13 cellular contexts compared by ENCODE assay signal in genomic region chr20:253447-253846, GRCh38. TPM values are rescaled to one million over a fixed set of nuclear protein-coding genes. Genes with fewer than 3 reads are reported as not detected.
DNase-seq lines count a peak whose midpoint lies in the region; ATAC-seq and TF ChIP-seq lines count a peak whose summit lies in the region.
"Not testable (repeated sequence)": the region's sequence is repeated elsewhere in the genome, so short reads cannot be mapped to it uniquely, and the experiment has no call there.
"Had no signal": no experiment of that assay in that cellular context is flagged by ENCODE, and none has a peak within 500 bp of the region (broad histone marks: within the 10 kb centered on the region; RNA-seq: fewer than 3 reads in every experiment).

No MANE protein-coding gene starts in this region.

- H4K5ac ChIP-seq in mesendoderm (ENCODE audit: low read length), result not testable (repeated sequence)

- not testable (repeated sequence) for ATAC-seq in GM23338

- not testable (repeated sequence) for H3K9ac ChIP-seq in mesendoderm (ENCODE audit: low read length); neural progenitor cell

- peaks cover 86% of the 10 kb centered on the region for H3K27me3 Mint-ChIP-seq in GM23338 (ENCODE audit: insufficient read depth, low read depth, poor library complexity)
- H3K27me3 Mint-ChIP-seq in activated CD4-positive, alpha-beta T cell treated with anti-CD3 and anti-CD28 coated beads, Interleukin-2, amount 10 ng/mL, durations not matched to agents 24 days and 14 days; neural progenitor cell (ENCODE audit: insufficient read depth, low read depth): not testable (repeated sequence)

- not testable (repeated sequence) for H3K9me3 Mint-ChIP-seq in GM23338; activated CD4-positive, alpha-beta T cell treated with anti-CD3 and anti-CD28 coated beads, Interleukin-2, amount 10 ng/mL, durations not matched to agents 24 days and 14 days; neural progenitor cell

- H3K23ac ChIP-seq in mesendoderm (ENCODE audit: low read length), result not testable (repeated sequence)

- H2BK5ac ChIP-seq in mesendoderm (ENCODE audit: low read length), result not testable (repeated sequence)

- POLR2A ChIA-PET in A673 (lab: Charles Lee; ENCODE audit: low non-redundant PET), result interaction anchor here (0.6 kb wide), 1 partner anchor 195 kb away, joined by 11 read pairs; no protein-coding TSS in a partner anchor

- not testable (repeated sequence) for H3K4me3 ChIP-seq in A673 (ENCODE audit: low read depth, low read length, poor library complexity, severe bottlenecking); GM23338; mesendoderm (ENCODE audit: low read length); neural progenitor cell

- not testable (repeated sequence) for TF ChIP-seq CTCF in A673 (conservative IDR thresholded peaks at IDR 0.05; ENCODE audit: low read depth, low read length); GM23338 (conservative IDR thresholded peaks at IDR 0.05; ENCODE audit: low read depth in 2 of 2); neural progenitor cell (IDR thresholded peaks at IDR 0.05)

- not testable (repeated sequence) for H3K27me3 ChIP-seq in A673 (replicated peaks; ENCODE audit: insufficient read depth, low read depth, low read length, poor library complexity); mesendoderm (ENCODE audit: insufficient read depth, low read length, poor library complexity)
- H3K27me3 ChIP-seq in GM23338 (ENCODE audit: insufficient read depth) (peaks cover 99% of the 10 kb centered on the region), neural progenitor cell (peaks cover 89% of the 10 kb centered on the region)

- H3K4me2 ChIP-seq in GM23338; mesendoderm (ENCODE audit: low read length); neural progenitor cell: not testable (repeated sequence)

- peaks cover 11% of the 10 kb centered on the region; the same call in 2 of the 3 replicates for H3K4me1 Mint-ChIP-seq in GM23338
- H3K4me1 Mint-ChIP-seq in activated CD4-positive, alpha-beta T cell treated with anti-CD3 and anti-CD28 coated beads, Interleukin-2, amount 10 ng/mL, durations not matched to agents 24 days and 14 days, result peaks cover 10% of the 10 kb centered on the region
- not testable (repeated sequence) for H3K4me1 Mint-ChIP-seq in neural progenitor cell

- H3K27ac Mint-ChIP-seq in GM23338, neural progenitor cell: not testable (repeated sequence)
- peak overlapping the region; percentile 49 for H3K27ac Mint-ChIP-seq in activated CD4-positive, alpha-beta T cell treated with anti-CD3 and anti-CD28 coated beads, Interleukin-2, amount 10 ng/mL, durations not matched to agents 24 days and 14 days

- H3K27ac ChIP-seq in A673 (ENCODE audit: low read depth, low read length, poor library complexity, severe bottlenecking), result peak overlapping the region; percentile 37
- H3K27ac ChIP-seq in GM23338 (ENCODE audit: low read depth); mesendoderm (ENCODE audit: low read depth, low read length); neural progenitor cell: not testable (repeated sequence)

- H2AFZ ChIP-seq in GM23338, result not testable (repeated sequence)
- peak overlapping the region; percentile 42 for H2AFZ ChIP-seq in neural progenitor cell (replicated peaks)

- not testable (repeated sequence) for H3K79me1 ChIP-seq in mesendoderm (ENCODE audit: low read length)

- not testable (repeated sequence) for H3K4ac ChIP-seq in mesendoderm (ENCODE audit: low read depth, low read length)

- H2AK5ac ChIP-seq in mesendoderm (ENCODE audit: low read length), result not testable (repeated sequence)

- intact Hi-C loops in A673 (cut with micrococcal nuclease; ENCODE audit: unreplicated experiment); activated CD4-positive, alpha-beta T cell treated with anti-CD3 and anti-CD28 coated beads, Interleukin-2, amount 10 ng/mL, durations not matched to agents 24 days and 14 days (cut with micrococcal nuclease): not testable (repeated sequence)

- not testable (repeated sequence) for H3K4me3 Mint-ChIP-seq in GM23338; activated CD4-positive, alpha-beta T cell treated with anti-CD3 and anti-CD28 coated beads, Interleukin-2, amount 10 ng/mL, durations not matched to agents 24 days and 14 days
- peak overlapping the region; percentile 46 for H3K4me3 Mint-ChIP-seq in neural progenitor cell

- not testable (repeated sequence) for DNase-seq in A673 (ENCODE audit: low spot score); activated CD4-positive, alpha-beta T cell treated with anti-CD3 and anti-CD28 coated beads, Interleukin-2, amount 10 ng/mL, durations not matched to agents 24 days and 14 days; neural progenitor cell (ENCODE audit: low spot score)
- DNase-seq in GM23338 (ENCODE audit: low spot score), result peak; percentile 27
- peak; percentile 33 for DNase-seq in mesendoderm

- not testable (repeated sequence) for H4K20me1 ChIP-seq in GM23338 (replicated peaks; ENCODE audit: insufficient read depth); neural progenitor cell (ENCODE audit: low read depth)

- not testable (repeated sequence) for H3F3A ChIP-seq in GM23338 (replicated peaks; ENCODE audit: low read depth); neural progenitor cell (ENCODE audit: low read depth)

- H3K9me2 ChIP-seq in GM23338 (ENCODE audit: insufficient read depth), result not testable (repeated sequence)

- not testable (repeated sequence) for BruUV-seq in A673 (replicated peaks; lab: Mats Ljungman, UMichigan)

- H2BK120ac ChIP-seq in mesendoderm (ENCODE audit: low read depth, low read length), result not testable (repeated sequence)

- CTCF ChIA-PET in A673 (lab: Charles Lee), result not testable (repeated sequence)

- not testable (repeated sequence) for H3K36me3 ChIP-seq in A673 (ENCODE audit: insufficient read depth, low read length, poor library complexity, severe bottlenecking); GM23338 (ENCODE audit: insufficient read depth); mesendoderm (ENCODE audit: control insufficient read depth, insufficient read depth, low read length); neural progenitor cell

- H3K56ac ChIP-seq in mesendoderm (ENCODE audit: low read length), result not testable (repeated sequence)

- no CpG with 5 or more reads among the region's 6 CpGs for WGBS in mesendoderm (ENCODE audit: extremely low coverage, insufficient coverage, low lambda C conversion rate)

- H3K36me3 Mint-ChIP-seq in GM23338 (ENCODE audit: low read depth); activated CD4-positive, alpha-beta T cell treated with anti-CD3 and anti-CD28 coated beads, Interleukin-2, amount 10 ng/mL, durations not matched to agents 24 days and 14 days (ENCODE audit: low read depth); neural progenitor cell: not testable (repeated sequence)

- H2BK15ac ChIP-seq in mesendoderm (replicated peaks; ENCODE audit: low read depth), result not testable (repeated sequence)

- H3K9me3 ChIP-seq in A673 (ENCODE audit: low read depth, low read length, poor library complexity, severe bottlenecking); neural progenitor cell (ENCODE audit: low read depth): not testable (repeated sequence)

- peaks cover 10% of the 10 kb centered on the region for H3K4me1 ChIP-seq in A673 (ENCODE audit: insufficient read depth, low read length, poor library complexity, severe bottlenecking)
- H3K4me1 ChIP-seq in GM23338 (ENCODE audit: insufficient read depth); mesendoderm (ENCODE audit: control insufficient read depth, low read depth, low read length); neural progenitor cell: not testable (repeated sequence)

- H3K18ac ChIP-seq in mesendoderm (ENCODE audit: low read length), result not testable (repeated sequence)

- not testable (repeated sequence) for H3K79me2 ChIP-seq in GM23338 (replicated peaks; ENCODE audit: insufficient read depth); mesendoderm (ENCODE audit: control insufficient read depth, insufficient read depth, low read length); neural progenitor cell (ENCODE audit: low read depth)

- not testable (repeated sequence) for H4K8ac ChIP-seq in mesendoderm (ENCODE audit: low read depth, low read length)

RNA-seq across cellular contexts. Expression of gene DEFB132, which starts 4.1 kb away (rescaled TPM):
- total RNA-seq in A673 (2021) (not detected in 2 replicates), neural progenitor cell (ENCODE audit: low replicate concordance) (not detected in 2 replicates)
- not detected in 2 replicates for total RNA-seq in GM23338 (2014; rRNA removed; shearing (Covaris generic))
- not detected in 2 replicates for polyA plus RNA-seq in GM23338 (2016; fragmentation: Nextera tagmentation; extraction: Ambion mirVana)
- not detected in 2 replicates for total RNA-seq in activated CD4-positive, alpha-beta T cell treated with anti-CD3 and anti-CD28 coated beads, Interleukin-2, amount 10 ng/mL, durations not matched to agents 24 days and 14 days
- not detected for polyA plus RNA-seq in mesendoderm (2013, experiment 1 of 2)
- not detected for polyA plus RNA-seq in mesendoderm (2013, experiment 2 of 2)
- total RNA-seq: A172; Calu3; CD4-positive, alpha-beta memory T cell; CD4-positive, CD25-positive, alpha-beta regulatory T cell; CD8-positive, alpha-beta memory T cell had no signal
- polyA plus RNA-seq: A549; AG04450; CD14-positive monocyte; CD4-positive, alpha-beta memory T cell; CD4-positive, CD25-positive, alpha-beta regulatory T cell; CD8-positive, alpha-beta memory T cell had no signal

RNA-seq across cellular contexts. Expression of gene DEFB129, which starts 26.4 kb away (rescaled TPM):
- not detected in 2 replicates for total RNA-seq in A673 (2021)
- not detected in 2 replicates for total RNA-seq in GM23338 (2014; rRNA removed; shearing (Covaris generic))
- not detected in 2 replicates for polyA plus RNA-seq in GM23338 (2016; fragmentation: Nextera tagmentation; extraction: Ambion mirVana)
- not detected in 2 replicates for total RNA-seq in activated CD4-positive, alpha-beta T cell treated with anti-CD3 and anti-CD28 coated beads, Interleukin-2, amount 10 ng/mL, durations not matched to agents 24 days and 14 days
- not detected for polyA plus RNA-seq in mesendoderm (2013, experiment 1 of 2)
- polyA plus RNA-seq in mesendoderm (2013, experiment 2 of 2), result not detected
- total RNA-seq in neural progenitor cell (ENCODE audit: low replicate concordance), result not detected in 2 replicates
- total RNA-seq: A172; Calu3; CD4-positive, alpha-beta memory T cell; CD4-positive, CD25-positive, alpha-beta regulatory T cell; CD8-positive, alpha-beta memory T cell had no signal
- polyA plus RNA-seq: A549; AG04450; CD14-positive monocyte; CD4-positive, alpha-beta memory T cell; CD4-positive, CD25-positive, alpha-beta regulatory T cell; CD8-positive, alpha-beta memory T cell had no signal

RNA-seq across cellular contexts. Expression of gene C20orf96, which starts 37.1 kb away (rescaled TPM):
- 21.7 and 26.3 TPM in 2 replicates for total RNA-seq in A673 (2021)
- total RNA-seq in GM23338 (2014; rRNA removed; shearing (Covaris generic)), result 14.6 and 17.8 TPM in 2 replicates
- 29.0 and 36.3 TPM in 2 replicates for polyA plus RNA-seq in GM23338 (2016; fragmentation: Nextera tagmentation; extraction: Ambion mirVana)
- total RNA-seq in activated CD4-positive, alpha-beta T cell treated with anti-CD3 and anti-CD28 coated beads, Interleukin-2, amount 10 ng/mL, durations not matched to agents 24 days and 14 days, result 5.7 and 6.7 TPM in 2 replicates
- 8.2 TPM for polyA plus RNA-seq in mesendoderm (2013, experiment 1 of 2)
- polyA plus RNA-seq in mesendoderm (2013, experiment 2 of 2), result 8.2 TPM
- 5.0 and 6.0 TPM in 2 replicates for total RNA-seq in neural progenitor cell (ENCODE audit: low replicate concordance)

RNA-seq across cellular contexts. Expression of gene ZCCHC3, which starts 43.9 kb away (rescaled TPM):
- total RNA-seq in A673 (2021) (38.0 and 39.6 TPM in 2 replicates), neural progenitor cell (ENCODE audit: low replicate concordance) (24.2 and 43.4 TPM in 2 replicates)
- 65.8 and 66.3 TPM in 2 replicates for total RNA-seq in GM23338 (2014; rRNA removed; shearing (Covaris generic))
- polyA plus RNA-seq in GM23338 (2016; fragmentation: Nextera tagmentation; extraction: Ambion mirVana), result 26.5 and 31.3 TPM in 2 replicates
- 23.7 and 24.6 TPM in 2 replicates for total RNA-seq in activated CD4-positive, alpha-beta T cell treated with anti-CD3 and anti-CD28 coated beads, Interleukin-2, amount 10 ng/mL, durations not matched to agents 24 days and 14 days
- polyA plus RNA-seq in mesendoderm (2013, experiment 1 of 2), result 26.5 TPM
- 26.9 TPM for polyA plus RNA-seq in mesendoderm (2013, experiment 2 of 2)
